ENCODE assay signal across 9 cellular contexts in the genomic region with DNA sequence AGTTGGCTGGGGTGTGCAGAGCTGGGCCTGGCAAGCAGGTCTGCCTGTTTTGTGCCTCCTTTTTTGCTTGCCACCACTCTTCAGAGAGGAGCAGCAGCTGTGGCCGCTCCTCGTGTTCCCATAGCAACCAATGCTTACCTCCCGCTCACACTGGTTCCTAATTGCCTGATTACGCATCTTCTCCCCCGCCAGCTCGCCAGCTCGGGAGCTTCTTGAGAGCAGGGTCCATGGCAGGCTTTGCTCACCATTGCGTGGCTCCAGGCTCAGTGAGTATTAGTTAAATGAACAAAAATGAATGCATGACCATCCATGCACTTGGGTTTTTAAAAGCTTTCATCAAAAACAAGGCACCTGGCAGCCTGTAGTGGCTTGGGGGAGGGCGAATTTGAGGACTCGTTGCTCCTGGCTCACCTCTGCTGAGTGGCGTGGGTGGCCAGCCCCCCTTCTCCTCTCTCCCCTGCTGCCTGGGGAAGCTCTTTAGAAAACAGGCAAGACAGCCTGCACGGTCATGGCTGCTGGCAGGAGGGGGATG. TPM values are rescaled to one million over a fixed set of nuclear protein-coding genes. Genes with fewer than 3 reads are reported as not detected.
A peak's percentile ranks its signal among the peaks of the same experiment; 100 is the strongest.
DNase-seq lines count a peak whose midpoint lies in the region; ATAC-seq lines count a peak whose summit lies in the region.
"Had no signal": no experiment of that assay in that cellular context is flagged by ENCODE, and none has a peak within 500 bp of the region (broad histone marks: within the 10 kb centered on the region; RNA-seq: fewer than 3 reads in every experiment).

No MANE protein-coding gene starts in this region.

- H3K27me3 Mint-ChIP-seq in naive thymus-derived CD8-positive, alpha-beta T cell, result peaks cover 0 to 16% (median 4%) of the 10 kb centered on the region in 5 donors

- no peak for ATAC-seq in GM21381 (IDR thresholded peaks at IDR 0.05; ENCODE audit: unreplicated experiment)
- no peak for ATAC-seq in naive thymus-derived CD8-positive, alpha-beta T cell
- ATAC-seq: stimulated activated memory B cell treated with anti-CD40 and anti-IgM and Interleukin-4, amounts not matched to agents 10 μg/mL and 1 μg/mL and 100 μg/mL, for 72 hours had no signal

- no peak overlapping the region for H3K27ac Mint-ChIP-seq in naive thymus-derived CD8-positive, alpha-beta T cell
- H3K27ac Mint-ChIP-seq: stimulated activated memory B cell treated with anti-CD40 and anti-IgM and Interleukin-4, amounts not matched to agents 10 μg/mL and 1 μg/mL and 100 μg/mL, for 72 hours had no signal

- peaks cover 0 to 8% (median 0%) of the 10 kb centered on the region in 3 donors for H3K36me3 Mint-ChIP-seq in naive thymus-derived CD8-positive, alpha-beta T cell
- H3K36me3 Mint-ChIP-seq: stimulated activated memory B cell treated with anti-CD40 and anti-IgM and Interleukin-4, amounts not matched to agents 10 μg/mL and 1 μg/mL and 100 μg/mL, for 72 hours had no signal

- no peak overlapping the region for H3K4me3 Mint-ChIP-seq in naive thymus-derived CD8-positive, alpha-beta T cell
- H3K4me3 Mint-ChIP-seq: stimulated activated memory B cell treated with anti-CD40 and anti-IgM and Interleukin-4, amounts not matched to agents 10 μg/mL and 1 μg/mL and 100 μg/mL, for 72 hours had no signal

- peaks cover 0 to 9% (median 0%) of the 10 kb centered on the region in 9 donors for H3K9me3 Mint-ChIP-seq in naive thymus-derived CD8-positive, alpha-beta T cell
- H3K9me3 Mint-ChIP-seq: stimulated activated memory B cell treated with anti-CD40 and anti-IgM and Interleukin-4, amounts not matched to agents 10 μg/mL and 1 μg/mL and 100 μg/mL, for 72 hours had no signal

- POLR2A ChIA-PET in naive thymus-derived CD8-positive, alpha-beta T cell (lab: Charles Lee), result no interaction called here

- DNase-seq in Ammon's horn (ENCODE audit: low spot score), result peak; percentile 64
- DNase-seq in NCI-H1436 treated with DMSO at 0.1 percent for 48 hours (lab: John Stamatoyannopoulos, UW), result peak; percentile 94
- peak; percentile 12 for DNase-seq in RPMI8226
- DNase-seq in iPS-NIHi11 (ENCODE audit: low spot score), result peak; percentile 76
- no peak for DNase-seq in AG08395 (ENCODE audit: low spot score)
- no peak for DNase-seq in naive thymus-derived CD8-positive, alpha-beta T cell
- DNase-seq in activated T-cell treated with anti-CD3 and anti-CD28 coated beads, Interleukin-2, amount 50 U/mL, for 48 hours, result no peak

- no peaks in the 10 kb centered on the region for H3K4me1 Mint-ChIP-seq in naive thymus-derived CD8-positive, alpha-beta T cell
- H3K4me1 Mint-ChIP-seq: stimulated activated memory B cell treated with anti-CD40 and anti-IgM and Interleukin-4, amounts not matched to agents 10 μg/mL and 1 μg/mL and 100 μg/mL, for 72 hours had no signal

RNA-seq across cellular contexts. Expression of gene PJA1, which starts 14.2 kb away (rescaled TPM):
- total RNA-seq in naive thymus-derived CD8-positive, alpha-beta T cell, result 10 to 100 TPM; 29.3 to 31.3 TPM
- 10 to 100 TPM; 38.5 to 62.5 (median 49.6) TPM for polyA plus RNA-seq in naive thymus-derived CD8-positive, alpha-beta T cell

Comparison
In these comparisons a context has a peak if more than half of its experiments do, and no peak if none do; other contexts are left out.
1. DNase-seq: peak in Ammon's horn (single experiment), NCI-H1436 treated with DMSO at 0.1 percent for 48 hours (single experiment), RPMI8226 (single experiment) and iPS-NIHi11 (single experiment); none in AG08395 (single experiment), naive thymus-derived CD8-positive, alpha-beta T cell (0 of 10) and activated T-cell treated with anti-CD3 and anti-CD28 coated beads, Interleukin-2, amount 50 U/mL, for 48 hours (0 of 2).